Comparison of ENCODE assay signal across 10 cellular contexts in genomic region chr18:20971886-20972267, GRCh38.
DNase-seq lines count a peak whose midpoint lies in the region; ATAC-seq and TF ChIP-seq lines count a peak whose summit lies in the region.
"Had no signal": no experiment of that assay in that cellular context is flagged by ENCODE, and none has a peak within 500 bp of the region (broad histone marks: within the 10 kb centered on the region; RNA-seq: fewer than 3 reads in every experiment).

No MANE protein-coding gene starts in this region.

- TF ChIP-seq CTCF in endothelial cell (IDR thresholded peaks at IDR 0.05; ENCODE audit: unreplicated experiment) (peak; percentile 83), retinal pigment epithelial cell (conservative IDR thresholded peaks at IDR 0.05; ENCODE audit: low read depth, low read length) (peak; percentile 63)

- H3K4me3 Mint-ChIP-seq in endothelial cell (ENCODE audit: unreplicated experiment), result no peak overlapping the region
- H3K4me3 Mint-ChIP-seq: IgD-negative memory B cell had no signal

- H3K27ac Mint-ChIP-seq in endothelial cell (ENCODE audit: unreplicated experiment), result peak overlapping the region; percentile 9

- DNase-seq in CD1c-positive myeloid dendritic cell (ENCODE audit: extremely low spot score), result peak; percentile 32
- DNase-seq in NCI-H82 treated with DMSO at 0.1 percent for 48 hours (lab: John Stamatoyannopoulos, UW; ENCODE audit: unreplicated experiment), result peak; percentile 59
- peak; percentile 31 for DNase-seq in endothelial cell (ENCODE audit: low spot score)
- DNase-seq in retinal pigment epithelial cell (ENCODE audit: low read depth), result no peak
- no peak for DNase-seq in activated effector memory CD4-positive, alpha-beta T cell treated with anti-CD3 and anti-CD28 coated beads, Interleukin-2, amount 50 U/mL, for 16 hours
- DNase-seq in UCSD-AML1 (lab: John Stamatoyannopoulos, UW; ENCODE audit: unreplicated experiment), result no peak

- no peaks in the 10 kb centered on the region for H3K27me3 Mint-ChIP-seq in endothelial cell (ENCODE audit: unreplicated experiment)
- H3K27me3 Mint-ChIP-seq: IgD-negative memory B cell had no signal

- ATAC-seq in GM21360 (IDR thresholded peaks at IDR 0.05; ENCODE audit: unreplicated experiment), result peak; percentile 64
- ATAC-seq in GM18502 (IDR thresholded peaks at IDR 0.05; ENCODE audit: poor library complexity, unreplicated experiment), result no peak

- peaks cover 9% of the 10 kb centered on the region for H3K4me1 Mint-ChIP-seq in endothelial cell (ENCODE audit: unreplicated experiment)

- H3K36me3 Mint-ChIP-seq in endothelial cell (ENCODE audit: low read depth, unreplicated experiment), result peaks cover 25% of the 10 kb centered on the region

- H3K4me3 ChIP-seq in retinal pigment epithelial cell (ENCODE audit: low read length), result no peak overlapping the region
- H3K4me3 ChIP-seq: lung had no signal

- no peaks in the 10 kb centered on the region for H3K9me3 Mint-ChIP-seq in endothelial cell (ENCODE audit: unreplicated experiment)
- H3K9me3 Mint-ChIP-seq: IgD-negative memory B cell had no signal

Comparison
In these comparisons a context has a peak if more than half of its experiments do, and no peak if none do; other contexts are left out.
1. DNase-seq: peak in CD1c-positive myeloid dendritic cell (single experiment), NCI-H82 treated with DMSO at 0.1 percent for 48 hours (single experiment) and endothelial cell (single experiment); none in retinal pigment epithelial cell (single experiment), activated effector memory CD4-positive, alpha-beta T cell treated with anti-CD3 and anti-CD28 coated beads, Interleukin-2, amount 50 U/mL, for 16 hours (single experiment) and UCSD-AML1 (single experiment).